Comparison of ENCODE assay signal across 11 cellular contexts in genomic region chr17:81651692-81652091, GRCh38. TPM values are rescaled to one million over a fixed set of nuclear protein-coding genes. Genes with fewer than 3 reads are reported as not detected.
A peak's percentile ranks its signal among the peaks of the same experiment; 100 is the strongest.
DNase-seq lines count a peak whose midpoint lies in the region; ATAC-seq and TF ChIP-seq lines count a peak whose summit lies in the region.
"Had no signal": no experiment of that assay in that cellular context is flagged by ENCODE, and none has a peak within 500 bp of the region (broad histone marks: within the 10 kb centered on the region; RNA-seq: fewer than 3 reads in every experiment).

No MANE protein-coding gene starts in this region.

- H3K27ac Mint-ChIP-seq in natural killer cell: peak overlapping the region in 1 of 2 donors; percentile 51
- H3K27ac Mint-ChIP-seq: brain had no signal

- H3K4me3 Mint-ChIP-seq in natural killer cell: peak overlapping the region; percentile 77

- H3K4me1 Mint-ChIP-seq in natural killer cell: peaks cover 14 to 24% of the 10 kb centered on the region in 2 donors

- no peak overlapping the region for H3K27ac ChIP-seq in tibial nerve
- H3K27ac ChIP-seq: spleen, tibial artery had no signal

- TF ChIP-seq EP300 in tibial nerve (IDR thresholded peaks at IDR 0.05): no peak

- no peaks in the 10 kb centered on the region for H3K4me1 ChIP-seq in tibial nerve

- H3K36me3 ChIP-seq in tibial nerve: no peaks in the 10 kb centered on the region
- H3K36me3 ChIP-seq: spleen, tibial artery had no signal

- TF ChIP-seq POLR2A in tibial nerve (IDR thresholded peaks at IDR 0.05): no peak

- peaks cover 0 to 6% of the 10 kb centered on the region in 2 donors for H3K27me3 Mint-ChIP-seq in natural killer cell (ENCODE audit: low read depth in 2 of 2)

- intact Hi-C loops in natural killer cell (cut with micrococcal nuclease): no loop called here

- ATAC-seq in natural killer cell (no peak), GM21526 (IDR thresholded peaks at IDR 0.05; ENCODE audit: low FRiP score, unreplicated experiment) (no peak), GM19397 (IDR thresholded peaks at IDR 0.05; ENCODE audit: unreplicated experiment) (no peak)

- WGBS in tibial nerve, 2 donors: 66 to 73% methylated on average over 10 of the region's 10 CpGs

- peak; percentile 28 for DNase-seq in COLO829 (ENCODE audit: low spot score)
- peak in 54 of 76 experiments; percentile 9 to 83 (median 41) for DNase-seq in HUDEP-2 (lab: John Stamatoyannopoulos, UW; ENCODE audit: unreplicated experiment in 76 of 76)
- peak; percentile 88 for DNase-seq in astrocyte of the hippocampus (ENCODE audit: low read depth, low spot score)
- DNase-seq in natural killer cell: no peak
- no peak for DNase-seq in tibial nerve (ENCODE audit: low spot score in 2 of 2)
- DNase-seq in NCI-H1694 (lab: John Stamatoyannopoulos, UW): no peak
- DNase-seq: spleen, tibial artery had no signal

- no peaks in the 10 kb centered on the region for H3K36me3 Mint-ChIP-seq in natural killer cell
- H3K36me3 Mint-ChIP-seq: brain had no signal

- H3K9me3 Mint-ChIP-seq in natural killer cell: no peaks in the 10 kb centered on the region

- TF ChIP-seq CTCF in natural killer cell (IDR thresholded peaks at IDR 0.05) (no peak), tibial nerve (IDR thresholded peaks at IDR 0.05) (no peak)

- H3K27me3 ChIP-seq in tibial nerve: peaks cover 0 to 70% of the 10 kb centered on the region in 2 donors

- H3K9me3 ChIP-seq in tibial nerve: peaks cover 0 to 8% (median 0%) of the 10 kb centered on the region in 4 donors
- H3K9me3 ChIP-seq: tibial artery had no signal

- no peak overlapping the region for H3K4me3 ChIP-seq in tibial nerve
- H3K4me3 ChIP-seq: spleen, tibial artery had no signal

RNA-seq across cellular contexts. Expression of gene PDE6G, which starts 4.7 kb away (rescaled TPM):
- total RNA-seq in natural killer cell (10 to 100 TPM; 21.9 to 42.8 (median 26.6) TPM), tibial nerve (not detected)

RNA-seq across cellular contexts. Expression of gene TSPAN10, which starts 14.7 kb away (rescaled TPM):
- total RNA-seq in natural killer cell (under 1 TPM; 0.24 to 0.35 (median 0.29) TPM), tibial nerve (under 1 TPM in 2 of 4 donors, not detected in 2; 0.22 to 0.84 TPM)

RNA-seq across cellular contexts. Expression of gene OXLD1, which starts 14.7 kb away (rescaled TPM):
- total RNA-seq in natural killer cell: 10 to 100 TPM; 29.9 to 35.0 (median 32.4) TPM
- 10 to 100 TPM; 31.4 to 38.1 (median 35.8) TPM for total RNA-seq in tibial nerve

RNA-seq across cellular contexts. Expression of gene NPLOC4, which starts 14.8 kb away (rescaled TPM):
- 100 to 1,000 TPM in 1 of 3 donors, 10 to 100 TPM in 2; 96.2 to 117 (median 99.1) TPM for total RNA-seq in natural killer cell
- 10 to 100 TPM; 51.1 to 79.2 (median 62.1) TPM for total RNA-seq in tibial nerve

RNA-seq across cellular contexts. Expression of gene CCDC137, which starts 14.8 kb away (rescaled TPM):
- total RNA-seq in natural killer cell: 10 to 100 TPM; 15.6 to 24.2 (median 22.1) TPM
- total RNA-seq in tibial nerve: 10 to 100 TPM; 10.9 to 35.7 (median 14.4) TPM

Comparison
In these comparisons a context has a peak if more than half of its experiments do, and no peak if none do; other contexts are left out.
1. DNase-seq: peak in COLO829 (single experiment), HUDEP-2 (54 of 76) and astrocyte of the hippocampus (single experiment); none in natural killer cell (single experiment), tibial nerve (0 of 2) and NCI-H1694 (single experiment).
2. RNA of gene PDE6G, which starts 4.7 kb away (total RNA-seq): 21.9 to 42.8 TPM in natural killer cell; not detected in tibial nerve; every median in the first group is over 10 times any median in the second.